ENCODE assay signal across 22 cellular contexts in genomic region chr6:75155586-75155985, GRCh38. TPM values are rescaled to one million over a fixed set of nuclear protein-coding genes. Genes with fewer than 3 reads are reported as not detected.
"Had no signal": no experiment of that assay in that cellular context is flagged by ENCODE, and none has a peak within 500 bp of the region (broad histone marks: within the 10 kb centered on the region; RNA-seq: fewer than 3 reads in every experiment).

No MANE protein-coding gene starts in this region.

- H3K36me3 ChIP-seq: colonic mucosa, gastrocnemius medialis, left ventricle myocardium inferior, right atrium auricular region had no signal

- H3K27me3 ChIP-seq: body of pancreas, colonic mucosa, gastrocnemius medialis, right atrium auricular region, tibial nerve had no signal

- H3K9me3 Mint-ChIP-seq: activated CD4-positive, alpha-beta T cell treated with anti-CD3 and anti-CD28 coated beads, Interleukin-2, amount 10 ng/mL, durations not matched to agents 24 days and 14 days; activated CD8-positive, alpha-beta T cell treated with anti-CD3 and anti-CD28 coated beads for 36 hours; activated naive CD8-positive, alpha-beta T cell treated with anti-CD3 and anti-CD28 coated beads, Interleukin-2, amount 10 ng/mL, durations not matched to agents 7 days and 5 days; activated T-helper 17 cell treated with anti-CD3 and anti-CD28 coated beads, Interleukin-2, amount 50 U/mL, for 72 hours; natural killer cell; stimulated activated naive CD8-positive, alpha-beta T cell treated with anti-CD3 and anti-CD28 coated beads, Interleukin-15, Interleukin-2, amounts not matched to agents 100 ng/mL and 50 ng/mL, for 24 hours had no signal

- ATAC-seq: activated CD8-positive, alpha-beta T cell treated with anti-CD3 and anti-CD28 coated beads for 36 hours; activated T-helper 17 cell treated with anti-CD3 and anti-CD28 coated beads, Interleukin-2, amount 50 U/mL, for 72 hours; body of pancreas; gastrocnemius medialis; natural killer cell had no signal

- H3K27ac ChIP-seq: body of pancreas, colonic mucosa, left ventricle myocardium inferior, right atrium auricular region had no signal

- H3K9me3 ChIP-seq: body of pancreas, colonic mucosa, gastrocnemius medialis, left ventricle myocardium inferior, right atrium auricular region, tibial nerve had no signal

- H3K4me3 Mint-ChIP-seq: activated CD4-positive, alpha-beta T cell treated with anti-CD3 and anti-CD28 coated beads, Interleukin-2, amount 10 ng/mL, durations not matched to agents 24 days and 14 days; activated CD8-positive, alpha-beta T cell treated with anti-CD3 and anti-CD28 coated beads for 36 hours; activated naive CD8-positive, alpha-beta T cell treated with anti-CD3 and anti-CD28 coated beads, Interleukin-2, amount 10 ng/mL, durations not matched to agents 7 days and 5 days; activated T-helper 17 cell treated with anti-CD3 and anti-CD28 coated beads, Interleukin-2, amount 50 U/mL, for 72 hours; natural killer cell; stimulated activated naive CD8-positive, alpha-beta T cell treated with anti-CD3 and anti-CD28 coated beads, Interleukin-15, Interleukin-2, amounts not matched to agents 100 ng/mL and 50 ng/mL, for 24 hours had no signal

- H3K36me3 Mint-ChIP-seq: activated naive CD8-positive, alpha-beta T cell treated with anti-CD3 and anti-CD28 coated beads, Interleukin-2, amount 10 ng/mL, durations not matched to agents 7 days and 5 days; natural killer cell had no signal

- H3K27ac Mint-ChIP-seq: activated CD4-positive, alpha-beta T cell treated with anti-CD3 and anti-CD28 coated beads, Interleukin-2, amount 10 ng/mL, durations not matched to agents 24 days and 14 days; activated CD8-positive, alpha-beta T cell treated with anti-CD3 and anti-CD28 coated beads for 36 hours; activated naive CD8-positive, alpha-beta T cell treated with anti-CD3 and anti-CD28 coated beads, Interleukin-2, amount 10 ng/mL, durations not matched to agents 7 days and 5 days; activated T-helper 17 cell treated with anti-CD3 and anti-CD28 coated beads, Interleukin-2, amount 50 U/mL, for 72 hours; natural killer cell; progenitor cell of endocrine pancreas; stimulated activated naive CD8-positive, alpha-beta T cell treated with anti-CD3 and anti-CD28 coated beads, Interleukin-15, Interleukin-2, amounts not matched to agents 100 ng/mL and 50 ng/mL, for 24 hours had no signal

- H3K4me1 ChIP-seq: body of pancreas, colonic mucosa, gastrocnemius medialis, left ventricle myocardium inferior, right atrium auricular region had no signal

- H3K27me3 Mint-ChIP-seq: progenitor cell of endocrine pancreas had no signal

- DNase-seq: activated CD4-positive, alpha-beta T cell treated with anti-CD3 and anti-CD28 coated beads, Interleukin-2, amount 10 ng/mL, durations not matched to agents 24 days and 14 days; activated CD8-positive, alpha-beta T cell treated with anti-CD3 and anti-CD28 coated beads for 36 hours; activated naive CD4-positive, alpha-beta T cell treated with Interleukin-2 at 50 U/mL for 16 hours; activated naive CD8-positive, alpha-beta T cell treated with anti-CD3 and anti-CD28 coated beads, Interleukin-2, amount 10 ng/mL, durations not matched to agents 7 days and 5 days; activated T-cell treated with anti-CD3 and anti-CD28 coated beads, Interleukin-2, amount 50 U/mL, for 1 hour; amygdala; body of pancreas; colonic mucosa; gastrocnemius medialis; head of caudate nucleus; left ventricle myocardium inferior; natural killer cell; nucleus accumbens; stimulated activated CD4-positive, alpha-beta T cell treated with anti-CD3 and anti-CD28 coated beads, Interleukin-15, amount 100 ng/mL, for 24 hours; stimulated activated CD4-positive, alpha-beta T cell treated with anti-CD3 and anti-CD28 coated beads, Interleukin-2, amount 100 ng/mL, for 48 hours; T-helper 1 cell; T-helper 9 cell had no signal

- H3K4me3 ChIP-seq: body of pancreas, colonic mucosa, gastrocnemius medialis, left ventricle myocardium inferior, right atrium auricular region, tibial nerve had no signal

- H3K4me1 Mint-ChIP-seq: activated CD4-positive, alpha-beta T cell treated with anti-CD3 and anti-CD28 coated beads, Interleukin-2, amount 10 ng/mL, durations not matched to agents 24 days and 14 days; activated naive CD8-positive, alpha-beta T cell treated with anti-CD3 and anti-CD28 coated beads, Interleukin-2, amount 10 ng/mL, durations not matched to agents 7 days and 5 days; activated T-helper 17 cell treated with anti-CD3 and anti-CD28 coated beads, Interleukin-2, amount 50 U/mL, for 72 hours; natural killer cell had no signal

RNA-seq across cellular contexts. Expression of gene COL12A1, which starts 50.3 kb away (rescaled TPM):
- total RNA-seq: activated naive CD8-positive, alpha-beta T cell treated with anti-CD3 and anti-CD28 coated beads, Interleukin-2, amount 10 ng/mL, durations not matched to agents 7 days and 5 days; activated T-helper 17 cell treated with anti-CD3 and anti-CD28 coated beads, Interleukin-2, amount 50 U/mL, for 72 hours had no signal
